In genomic region chr16:11183951-11184350, GRCh38 we compare ENCODE assay signal across 24 cellular contexts.
DNase-seq lines count a peak whose midpoint lies in the region; ATAC-seq, FAIRE-seq and TF ChIP-seq lines count a peak whose summit lies in the region.
"Had no signal": no experiment of that assay in that cellular context is flagged by ENCODE, and none has a peak within 500 bp of the region (broad histone marks: within the 10 kb centered on the region; RNA-seq: fewer than 3 reads in every experiment).

No MANE protein-coding gene starts in this region.

- ATAC-seq in T-helper 17 cell, result no peak
- ATAC-seq: esophagus mucosa had no signal

- H3K27me3 Mint-ChIP-seq in activated naive CD8-positive, alpha-beta T cell, result no peaks in the 10 kb centered on the region
- no peaks in the 10 kb centered on the region for H3K27me3 Mint-ChIP-seq in activated naive CD8-positive, alpha-beta T cell treated with anti-CD3 and anti-CD28 coated beads for 36 hours
- H3K27me3 Mint-ChIP-seq in T-helper 17 cell, result no peaks in the 10 kb centered on the region
- peaks cover 1% of the 10 kb centered on the region for H3K27me3 Mint-ChIP-seq in dendritic cell treated with granulocyte-macrophage colony-stimulating factor and Interleukin-4, amounts not matched to agents 40 ng/mL and 50 ng/mL, for 4 days

- 98% methylated on average over 10 of the region's 10 CpGs for WGBS in thymus

- no peaks in the 10 kb centered on the region for H3K9me3 Mint-ChIP-seq in activated naive CD8-positive, alpha-beta T cell (ENCODE audit: low read depth)
- H3K9me3 Mint-ChIP-seq in activated naive CD8-positive, alpha-beta T cell treated with anti-CD3 and anti-CD28 coated beads for 36 hours, result no peaks in the 10 kb centered on the region
- no peaks in the 10 kb centered on the region for H3K9me3 Mint-ChIP-seq in dendritic cell treated with granulocyte-macrophage colony-stimulating factor and Interleukin-4, amounts not matched to agents 40 ng/mL and 50 ng/mL, for 4 days

- TF ChIP-seq POLR2A in GM12891 (IDR thresholded peaks at IDR 0.05; ENCODE audit: low read depth, low read length), result no peak

- no peak overlapping the region for H3K4me3 ChIP-seq in thymus (ENCODE audit: low read length)
- H3K4me3 ChIP-seq: lung, sigmoid colon, SJSA1, tibial nerve had no signal

- peak overlapping the region; percentile 26 for H3K27ac ChIP-seq in thymus (ENCODE audit: low read depth)
- H3K27ac ChIP-seq: sigmoid colon, SJSA1, tibial nerve had no signal

- peaks cover 26% of the 10 kb centered on the region for H3K4me1 Mint-ChIP-seq in activated naive CD8-positive, alpha-beta T cell (ENCODE audit: low read depth)
- H3K4me1 Mint-ChIP-seq in activated naive CD8-positive, alpha-beta T cell treated with anti-CD3 and anti-CD28 coated beads for 36 hours, result peaks cover 20% of the 10 kb centered on the region
- peaks cover 12% of the 10 kb centered on the region for H3K4me1 Mint-ChIP-seq in T-helper 17 cell
- peaks cover 77% of the 10 kb centered on the region for H3K4me1 Mint-ChIP-seq in dendritic cell treated with granulocyte-macrophage colony-stimulating factor and Interleukin-4, amounts not matched to agents 40 ng/mL and 50 ng/mL, for 4 days (ENCODE audit: low read depth)

- no peak for FAIRE-seq in GM12891 (lab: Jason Lieb, UNC)
- FAIRE-seq: kidney, RCC 7860 had no signal

- H3K36me3 ChIP-seq in thymus (ENCODE audit: control insufficient read depth, insufficient read depth), result peaks cover 20% of the 10 kb centered on the region

- no peaks in the 10 kb centered on the region for H3K9me3 ChIP-seq in T-helper 17 cell (ENCODE audit: control insufficient read depth, low read length, poor library complexity, severe bottlenecking)
- peaks cover 1% of the 10 kb centered on the region for H3K9me3 ChIP-seq in thymus (ENCODE audit: control insufficient read depth)
- H3K9me3 ChIP-seq: sigmoid colon, SJSA1, tibial nerve had no signal

- peak overlapping the region; percentile 85 for H3K27ac Mint-ChIP-seq in activated naive CD8-positive, alpha-beta T cell
- H3K27ac Mint-ChIP-seq in activated naive CD8-positive, alpha-beta T cell treated with anti-CD3 and anti-CD28 coated beads for 36 hours, result no peak overlapping the region
- peak overlapping the region; percentile 45 for H3K27ac Mint-ChIP-seq in T-helper 17 cell
- H3K27ac Mint-ChIP-seq in dendritic cell treated with granulocyte-macrophage colony-stimulating factor and Interleukin-4, amounts not matched to agents 40 ng/mL and 50 ng/mL, for 4 days, result peak overlapping the region; percentile 90

- H3K27me3 ChIP-seq in thymus (ENCODE audit: control insufficient read depth, insufficient read depth), result no peaks in the 10 kb centered on the region
- H3K27me3 ChIP-seq: sigmoid colon, SJSA1, tibial nerve had no signal

- H3K4me3 Mint-ChIP-seq in activated naive CD8-positive, alpha-beta T cell, result no peak overlapping the region
- no peak overlapping the region for H3K4me3 Mint-ChIP-seq in activated naive CD8-positive, alpha-beta T cell treated with anti-CD3 and anti-CD28 coated beads for 36 hours
- no peak overlapping the region for H3K4me3 Mint-ChIP-seq in T-helper 17 cell
- H3K4me3 Mint-ChIP-seq in dendritic cell treated with granulocyte-macrophage colony-stimulating factor and Interleukin-4, amounts not matched to agents 40 ng/mL and 50 ng/mL, for 4 days, result no peak overlapping the region

- intact Hi-C loops in dendritic cell treated with granulocyte-macrophage colony-stimulating factor and Interleukin-4, amounts not matched to agents 40 ng/mL and 50 ng/mL, for 4 days (cut with micrococcal nuclease), result loop anchor here (5.0 kb wide), 3 partner anchors 48 to 178 kb away; no protein-coding TSS in a partner anchor

- no peak for DNase-seq in activated naive CD8-positive, alpha-beta T cell treated with anti-CD3 and anti-CD28 coated beads for 36 hours
- no peak for DNase-seq in T-helper 17 cell
- DNase-seq in GM12891 (ENCODE audit: insufficient read length, low spot score), result no peak
- no peak for DNase-seq in NCI-H1105 treated with DMSO at 0.1 percent for 48 hours (lab: John Stamatoyannopoulos, UW)
- DNase-seq: activated CD4-positive, CD25-positive, alpha-beta regulatory T cell; aorta; cerebellar nuclear complex; effector CD4-positive, alpha-beta T cell; kidney; NCI-H1048; NCI-H2107; NK-92 treated with Interleukin-12 subunit alpha and Interleukin-12 subunit beta, amount 100 ng/mL, for 24 hours; posterior cingulate gyrus; sigmoid colon; stimulated activated naive CD4-positive, alpha-beta T cell treated with Interleukin-2 at 50 U/mL for 16 hours; T-helper 9 cell had no signal

- peaks cover 4% of the 10 kb centered on the region for H3K4me1 ChIP-seq in thymus (ENCODE audit: control insufficient read depth, insufficient read depth, low read length)
- H3K4me1 ChIP-seq: SJSA1 had no signal

- H3K36me3 Mint-ChIP-seq in activated naive CD8-positive, alpha-beta T cell, result peaks cover under 1% of the 10 kb centered on the region
- peaks cover 2% of the 10 kb centered on the region for H3K36me3 Mint-ChIP-seq in activated naive CD8-positive, alpha-beta T cell treated with anti-CD3 and anti-CD28 coated beads for 36 hours
- peaks cover 3% of the 10 kb centered on the region for H3K36me3 Mint-ChIP-seq in T-helper 17 cell (ENCODE audit: low read depth)
- peaks cover 27% of the 10 kb centered on the region for H3K36me3 Mint-ChIP-seq in dendritic cell treated with granulocyte-macrophage colony-stimulating factor and Interleukin-4, amounts not matched to agents 40 ng/mL and 50 ng/mL, for 4 days (ENCODE audit: low read depth)

TF ChIP-seq in GM12891, 5 proteins besides CTCF, POLR2A, EP300 and RAD21:
- TF ChIP-seq POU2F2 (IDR thresholded peaks at IDR 0.05; ENCODE audit: low read depth, low read length), result no peak
- no peak for TF ChIP-seq SPI1 (IDR thresholded peaks at IDR 0.05; ENCODE audit: low read depth, low read length)
- TF ChIP-seq TAF1 (IDR thresholded peaks at IDR 0.05; ENCODE audit: low read depth, low read length), result no peak
- TF ChIP-seq PAX5 (IDR thresholded peaks at IDR 0.05; ENCODE audit: insufficient read depth, low read length, severe bottlenecking), result no peak
- no peak for TF ChIP-seq POLR2AphosphoS5 (IDR thresholded peaks at IDR 0.05; ENCODE audit: low read depth, low read length)
